8 cellular contexts compared by ENCODE assay signal in genomic region chr17:40415390-40415789, GRCh38. TPM values are rescaled to one million over a fixed set of nuclear protein-coding genes. Genes with fewer than 3 reads are reported as not detected.
DNase-seq lines count a peak whose midpoint lies in the region; ATAC-seq and TF ChIP-seq lines count a peak whose summit lies in the region.

No MANE protein-coding gene starts in this region.

- peak; percentile 44 to 63 (median 57) for TF ChIP-seq CTCF in ascending aorta (IDR thresholded peaks at IDR 0.05)
- peak; percentile 70 for TF ChIP-seq CTCF in liver (IDR thresholded peaks at IDR 0.05; ENCODE audit: low read depth, low read length, missing input control)

- no peaks in the 10 kb centered on the region for H3K9me3 Mint-ChIP-seq in activated naive CD8-positive, alpha-beta T cell treated with anti-CD3 and anti-CD28 coated beads for 36 hours
- no peaks in the 10 kb centered on the region for H3K9me3 Mint-ChIP-seq in activated naive CD8-positive, alpha-beta T cell treated with anti-CD3 and anti-CD28 coated beads, Interleukin-2, amount 50 U/mL, for 24 hours

- TF ChIP-seq RAD21 in liver (IDR thresholded peaks at IDR 0.05), result peak; percentile 81 to 85

- no peak overlapping the region for H3K9ac ChIP-seq in liver (ENCODE audit: low read depth in 1 of 2, low read length in 2 of 2)

- no peak overlapping the region for H3K4me3 ChIP-seq in ascending aorta
- H3K4me3 ChIP-seq in liver (ENCODE audit: low read depth in 1 of 3, low read length in 3 of 3), result peak overlapping the region in 2 of 3 donors; percentile 2 to 30

- H3K36me3 Mint-ChIP-seq in activated naive CD8-positive, alpha-beta T cell treated with anti-CD3 and anti-CD28 coated beads for 36 hours, result peaks cover 42% of the 10 kb centered on the region
- H3K36me3 Mint-ChIP-seq in activated naive CD8-positive, alpha-beta T cell treated with anti-CD3 and anti-CD28 coated beads, Interleukin-2, amount 50 U/mL, for 24 hours (ENCODE audit: low read depth), result peaks cover 56% of the 10 kb centered on the region

- no peak for ATAC-seq in activated naive CD8-positive, alpha-beta T cell treated with anti-CD3 and anti-CD28 coated beads, Interleukin-2, amount 50 U/mL, for 24 hours
- ATAC-seq in HG03045 (IDR thresholded peaks at IDR 0.05; ENCODE audit: unreplicated experiment) (no peak), GM18505 (IDR thresholded peaks at IDR 0.05; ENCODE audit: unreplicated experiment) (no peak)

- H3K27ac ChIP-seq in ascending aorta, result no peak overlapping the region
- no peak overlapping the region for H3K27ac ChIP-seq in liver (ENCODE audit: low read depth in 1 of 2, low read length in 2 of 2)

- no peak for DNase-seq in activated naive CD8-positive, alpha-beta T cell treated with anti-CD3 and anti-CD28 coated beads for 36 hours
- no peak for DNase-seq in activated naive CD8-positive, alpha-beta T cell treated with anti-CD3 and anti-CD28 coated beads, Interleukin-2, amount 50 U/mL, for 24 hours
- DNase-seq in NCI-H1417 (lab: John Stamatoyannopoulos, UW), result peak in 2 of 3 experiments; percentile 14 to 57
- no peak for DNase-seq in ascending aorta (ENCODE audit: low spot score in 2 of 2)
- no peak for DNase-seq in NCI-H187 treated with DMSO at 0.1 percent for 48 hours (lab: John Stamatoyannopoulos, UW)

- TF ChIP-seq POLR2A in GM18505 (IDR thresholded peaks at IDR 0.05; ENCODE audit: borderline replicate concordance, extremely low read depth, insufficient read depth, insufficient read length), result no peak

- peak overlapping the region; percentile 8 for H3K27ac Mint-ChIP-seq in activated naive CD8-positive, alpha-beta T cell treated with anti-CD3 and anti-CD28 coated beads for 36 hours
- H3K27ac Mint-ChIP-seq in activated naive CD8-positive, alpha-beta T cell treated with anti-CD3 and anti-CD28 coated beads, Interleukin-2, amount 50 U/mL, for 24 hours, result no peak overlapping the region

- H3K4me1 ChIP-seq in ascending aorta (peaks cover 0 to 9% of the 10 kb centered on the region in 2 donors), liver (ENCODE audit: control insufficient read depth in 4 of 4, insufficient read depth in 4 of 4, low read length in 3 of 4) (peaks cover 1 to 14% (median 8%) of the 10 kb centered on the region in 4 donors)

- intact Hi-C loops in ascending aorta (cut with DNase I), result loop anchor here (2.0 to 5.0 kb wide), 4 partner anchors 57 to 198 kb away; partner anchors contain the start of genes CDC6 and WIPF2

- peak overlapping the region; percentile 22 for H3K4me3 Mint-ChIP-seq in activated naive CD8-positive, alpha-beta T cell treated with anti-CD3 and anti-CD28 coated beads for 36 hours
- no peak overlapping the region for H3K4me3 Mint-ChIP-seq in activated naive CD8-positive, alpha-beta T cell treated with anti-CD3 and anti-CD28 coated beads, Interleukin-2, amount 50 U/mL, for 24 hours

- H3K36me3 ChIP-seq in ascending aorta, result no peaks in the 10 kb centered on the region
- no peaks in the 10 kb centered on the region for H3K36me3 ChIP-seq in liver (ENCODE audit: control insufficient read depth in 4 of 4, insufficient read depth in 3 of 4, low read depth in 1 of 4, low read length in 3 of 4)

- H3K27me3 Mint-ChIP-seq in activated naive CD8-positive, alpha-beta T cell treated with anti-CD3 and anti-CD28 coated beads for 36 hours, result peaks cover 6% of the 10 kb centered on the region
- peaks cover 3% of the 10 kb centered on the region for H3K27me3 Mint-ChIP-seq in activated naive CD8-positive, alpha-beta T cell treated with anti-CD3 and anti-CD28 coated beads, Interleukin-2, amount 50 U/mL, for 24 hours

- H3K4me1 Mint-ChIP-seq in activated naive CD8-positive, alpha-beta T cell treated with anti-CD3 and anti-CD28 coated beads for 36 hours, result peaks cover 22% of the 10 kb centered on the region
- H3K4me1 Mint-ChIP-seq in activated naive CD8-positive, alpha-beta T cell treated with anti-CD3 and anti-CD28 coated beads, Interleukin-2, amount 50 U/mL, for 24 hours, result peaks cover 31% of the 10 kb centered on the region

- WGBS in liver, result 26% methylated on average over 3 of the region's 3 CpGs

- H3K27me3 ChIP-seq in ascending aorta (no peaks in the 10 kb centered on the region), liver (ENCODE audit: control insufficient read depth in 4 of 4, insufficient read depth in 4 of 4, low read length in 3 of 4) (no peaks in the 10 kb centered on the region)

- H3K9me3 ChIP-seq in ascending aorta, result no peaks in the 10 kb centered on the region
- H3K9me3 ChIP-seq in liver (ENCODE audit: control insufficient read depth in 4 of 4, low read length in 3 of 4), result no peaks in the 10 kb centered on the region

TF ChIP-seq in liver, 16 proteins besides CTCF, POLR2A, EP300 and RAD21:
- TF ChIP-seq TAF1 (conservative IDR thresholded peaks at IDR 0.05) (no peak), YY1 (IDR thresholded peaks at IDR 0.05) (peak; percentile 11)

RNA-seq across cellular contexts. Expression of gene TOP2A, which starts 2.3 kb away (rescaled TPM):
- total RNA-seq in activated naive CD8-positive, alpha-beta T cell treated with anti-CD3 and anti-CD28 coated beads for 36 hours, result 100 to 1,000 TPM; 244 to 245 TPM
- total RNA-seq in ascending aorta (0.11 TPM), liver (100 to 1,000 TPM in 1 of 2 donors, under 1 TPM in 1; 0.08 to 102 TPM)
- 1 to 10 TPM; 1.9 to 5.2 TPM for polyA plus RNA-seq in liver

RNA-seq across cellular contexts. Expression of gene IGFBP4, which starts 27.9 kb away (rescaled TPM):
- 1 to 10 TPM; 5.6 to 6.5 TPM for total RNA-seq in activated naive CD8-positive, alpha-beta T cell treated with anti-CD3 and anti-CD28 coated beads for 36 hours
- total RNA-seq in ascending aorta (1,295 TPM), liver (100 to 1,000 TPM in 1 of 2 donors, 10 to 100 TPM in 1; 74.1 to 297 TPM)
- 100 to 1,000 TPM; 179 to 649 TPM for polyA plus RNA-seq in liver

RNA-seq across cellular contexts. Expression of gene GJD3, which starts 50.9 kb away (rescaled TPM):
- total RNA-seq in activated naive CD8-positive, alpha-beta T cell treated with anti-CD3 and anti-CD28 coated beads for 36 hours, result not detected
- total RNA-seq in ascending aorta, result not detected
- total RNA-seq in liver, result under 1 TPM; 0.47 to 0.59 TPM
- under 1 TPM in 1 of 2 donors, not detected in 1; 0.48 TPM for polyA plus RNA-seq in liver

Comparison
In these comparisons a context has a peak if more than half of its experiments do, and no peak if none do; other contexts are left out.
1. DNase-seq: peak in NCI-H1417 (2 of 3); none in activated naive CD8-positive, alpha-beta T cell treated with anti-CD3 and anti-CD28 coated beads for 36 hours (single experiment), activated naive CD8-positive, alpha-beta T cell treated with anti-CD3 and anti-CD28 coated beads, Interleukin-2, amount 50 U/mL, for 24 hours (single experiment), ascending aorta (0 of 2) and NCI-H187 treated with DMSO at 0.1 percent for 48 hours (single experiment).
2. H3K4me3 ChIP-seq: peak in liver (2 of 3); none in ascending aorta (0 of 2).
3. RNA of gene IGFBP4, which starts 27.9 kb away (total RNA-seq): 1,295 TPM in ascending aorta (single experiment) and 74.1 to 297 TPM in liver; 5.6 to 6.5 TPM in activated naive CD8-positive, alpha-beta T cell treated with anti-CD3 and anti-CD28 coated beads for 36 hours; every median in the first group is over 10 times any median in the second.